ENCODE assay signal across 11 cellular contexts in genomic region chr5:96067902-96068614, GRCh38.
A peak's percentile ranks its signal among the peaks of the same experiment; 100 is the strongest.
DNase-seq lines count a peak whose midpoint lies in the region; ATAC-seq and TF ChIP-seq lines count a peak whose summit lies in the region.
"Had no signal": no experiment of that assay in that cellular context is flagged by ENCODE, and none has a peak within 500 bp of the region (broad histone marks: within the 10 kb centered on the region; RNA-seq: fewer than 3 reads in every experiment).

No MANE protein-coding gene starts in this region.

- H3K9me3 Mint-ChIP-seq in activated naive CD8-positive, alpha-beta T cell treated with anti-CD3 and anti-CD28 coated beads, Interleukin-2, amount 50 U/mL, for 24 hours: no peaks in the 10 kb centered on the region
- H3K9me3 Mint-ChIP-seq: naive B cell had no signal

- no peak for TF ChIP-seq EP300 in gastroesophageal sphincter (IDR thresholded peaks at IDR 0.05)

- H3K36me3 ChIP-seq in left lung (no peaks in the 10 kb centered on the region), gastroesophageal sphincter (no peaks in the 10 kb centered on the region)

- intact Hi-C loops in left lung (cut with DNase I): no loop called here

- H3K27me3 ChIP-seq in left lung (no peaks in the 10 kb centered on the region), gastroesophageal sphincter (no peaks in the 10 kb centered on the region)

- peak overlapping the region; percentile 2 for H3K4me3 Mint-ChIP-seq in activated naive CD8-positive, alpha-beta T cell treated with anti-CD3 and anti-CD28 coated beads, Interleukin-2, amount 50 U/mL, for 24 hours
- H3K4me3 Mint-ChIP-seq: naive B cell had no signal

- H3K27ac Mint-ChIP-seq in activated naive CD8-positive, alpha-beta T cell treated with anti-CD3 and anti-CD28 coated beads, Interleukin-2, amount 50 U/mL, for 24 hours: peak overlapping the region; percentile 87
- H3K27ac Mint-ChIP-seq: naive B cell had no signal

- H3K4me1 ChIP-seq in left lung: peaks cover 2 to 3% of the 10 kb centered on the region in 2 donors
- H3K4me1 ChIP-seq in gastroesophageal sphincter: peaks cover 2 to 28% (median 5%) of the 10 kb centered on the region in 3 donors

- peak; percentile 50 for ATAC-seq in activated naive CD8-positive, alpha-beta T cell treated with anti-CD3 and anti-CD28 coated beads, Interleukin-2, amount 50 U/mL, for 24 hours
- ATAC-seq in left lung (peak; percentile 47), HG02798 (IDR thresholded peaks at IDR 0.05; ENCODE audit: poor library complexity, unreplicated experiment) (no peak), gastroesophageal sphincter (no peak), HG03196 (IDR thresholded peaks at IDR 0.05; ENCODE audit: unreplicated experiment) (no peak)
- ATAC-seq: Right ventricle myocardium inferior had no signal

- TF ChIP-seq POLR2A in gastroesophageal sphincter (IDR thresholded peaks at IDR 0.05): no peak

- peaks cover 71% of the 10 kb centered on the region for H3K4me1 Mint-ChIP-seq in activated naive CD8-positive, alpha-beta T cell treated with anti-CD3 and anti-CD28 coated beads, Interleukin-2, amount 50 U/mL, for 24 hours
- H3K4me1 Mint-ChIP-seq: naive B cell had no signal

- H3K9me3 ChIP-seq in left lung: no peaks in the 10 kb centered on the region
- no peaks in the 10 kb centered on the region for H3K9me3 ChIP-seq in gastroesophageal sphincter

- no peak for TF ChIP-seq CTCF in left lung (IDR thresholded peaks at IDR 0.05)
- no peak for TF ChIP-seq CTCF in gastroesophageal sphincter (IDR thresholded peaks at IDR 0.05)

- H3K27ac ChIP-seq in left lung (no peak overlapping the region), gastroesophageal sphincter (peak overlapping the region in 1 of 4 donors; percentile 3)

- H3K27me3 Mint-ChIP-seq in activated naive CD8-positive, alpha-beta T cell treated with anti-CD3 and anti-CD28 coated beads, Interleukin-2, amount 50 U/mL, for 24 hours: no peaks in the 10 kb centered on the region
- H3K27me3 Mint-ChIP-seq: naive B cell had no signal

- no peaks in the 10 kb centered on the region for H3K36me3 Mint-ChIP-seq in activated naive CD8-positive, alpha-beta T cell treated with anti-CD3 and anti-CD28 coated beads, Interleukin-2, amount 50 U/mL, for 24 hours (ENCODE audit: low read depth)
- H3K36me3 Mint-ChIP-seq: naive B cell had no signal

- H3K4me3 ChIP-seq in left lung: no peak overlapping the region
- H3K4me3 ChIP-seq in gastroesophageal sphincter: no peak overlapping the region

- 50 to 71% methylated on average over 5 to 6 of the region's 6 CpGs for WGBS in gastroesophageal sphincter (ENCODE audit: low coverage in 1 of 2), 2 donors

- DNase-seq in AG20443 (ENCODE audit: low spot score) (peak; percentile 70), HPDE6-E6E7 (ENCODE audit: extremely low spot score) (peak; percentile 58), left lung (no peak), midbrain (lab: John Stamatoyannopoulos, UW) (no peak)
- no peak for DNase-seq in activated naive CD8-positive, alpha-beta T cell treated with anti-CD3 and anti-CD28 coated beads, Interleukin-2, amount 50 U/mL, for 24 hours
- DNase-seq: anterior cingulate cortex, naive B cell had no signal

Comparison
In these comparisons a context has a peak if more than half of its experiments do, and no peak if none do; other contexts are left out.
1. DNase-seq: peak in AG20443 (single experiment) and HPDE6-E6E7 (single experiment); none in activated naive CD8-positive, alpha-beta T cell treated with anti-CD3 and anti-CD28 coated beads, Interleukin-2, amount 50 U/mL, for 24 hours (single experiment), left lung (0 of 2) and midbrain (single experiment).
2. ATAC-seq: peak in activated naive CD8-positive, alpha-beta T cell treated with anti-CD3 and anti-CD28 coated beads, Interleukin-2, amount 50 U/mL, for 24 hours (single experiment) and left lung (single experiment); none in HG02798 (single experiment), gastroesophageal sphincter (single experiment) and HG03196 (single experiment).